Comparison of ENCODE assay signal across 8 cellular contexts in genomic region chr17:7219434-7219811, GRCh38. TPM values are rescaled to one million over a fixed set of nuclear protein-coding genes. Genes with fewer than 3 reads are reported as not detected.
DNase-seq lines count a peak whose midpoint lies in the region; ATAC-seq and TF ChIP-seq lines count a peak whose summit lies in the region.

No MANE protein-coding gene starts in this region.

- no peak for ATAC-seq in GM21529 (IDR thresholded peaks at IDR 0.05; ENCODE audit: unreplicated experiment)
- no peak for ATAC-seq in HG03378 (IDR thresholded peaks at IDR 0.05; ENCODE audit: unreplicated experiment)

- CTCF ChIA-PET in HEK293T (lab: Yijun Ruan, JAX): interaction anchor here (0.6 kb wide), 1 partner anchor 28 kb away, joined by 3 read pairs; no protein-coding TSS in a partner anchor

- POLR2A ChIA-PET in HEK293T (lab: Yijun Ruan, JAX): interaction anchor here (0.6 to 9.3 kb wide), 16 partner anchors 10 to 184 kb away, joined by 3 to 166 read pairs (median 4); partner anchors contain the start of genes DVL2, GABARAP, NEURL4 and PHF23

- peak overlapping the region; percentile 81 for H3K4me3 ChIP-seq in HUES64 (ENCODE audit: low read length)
- H3K4me3 ChIP-seq in mucosa of rectum (ENCODE audit: low read length in 2 of 2): peak overlapping the region; percentile 84 to 88

- no peak for TF ChIP-seq CTCF in 22Rv1 (IDR thresholded peaks at IDR 0.05)

- no peaks in the 10 kb centered on the region for H3K9me3 ChIP-seq in HUES64 (ENCODE audit: insufficient read depth, low read depth, low read length)
- H3K9me3 ChIP-seq in mucosa of rectum (ENCODE audit: control insufficient read depth in 2 of 2, low read length in 2 of 2): no peaks in the 10 kb centered on the region

- H3K4me1 ChIP-seq in HUES64 (ENCODE audit: insufficient read depth, low read length) (peaks cover 21% of the 10 kb centered on the region; the same call in 1 of the 2 replicates), mucosa of rectum (ENCODE audit: control insufficient read depth in 2 of 2, insufficient read depth in 2 of 2, low read length in 2 of 2) (peaks cover 41 to 45% of the 10 kb centered on the region in 2 donors)

- H3K9ac ChIP-seq in HUES64 (ENCODE audit: low read depth, low read length): peak overlapping the region; percentile 90; the same call in 1 of the 2 replicates
- H3K9ac ChIP-seq in mucosa of rectum (ENCODE audit: low read depth in 1 of 2, low read length in 2 of 2): peak overlapping the region; percentile 92 to 98

- H3K27me3 ChIP-seq in HUES64 (ENCODE audit: insufficient read depth, low read length) (no peaks in the 10 kb centered on the region), mucosa of rectum (ENCODE audit: control insufficient read depth in 2 of 2, insufficient read depth in 2 of 2, low read length in 2 of 2) (no peaks in the 10 kb centered on the region)

- peak in 1 of 61 donors; percentile 56 for DNase-seq in caudate nucleus (lab: John Stamatoyannopoulos, UW)
- DNase-seq in HEK293T (ENCODE audit: extremely low spot score): no peak
- DNase-seq in hypothalamus (lab: John Stamatoyannopoulos, UW): no peak

- peak overlapping the region; percentile 98 for H3K27ac ChIP-seq in 22Rv1
- H3K27ac ChIP-seq in HUES64 (ENCODE audit: low read depth, low read length): no peak overlapping the region
- H3K27ac ChIP-seq in caudate nucleus (ENCODE audit: low read depth, low read length): peak overlapping the region; percentile 98
- H3K27ac ChIP-seq in mucosa of rectum (ENCODE audit: low read depth in 2 of 2, low read length in 2 of 2): peak overlapping the region; percentile 99

- 13% methylated on average over 10 of the region's 10 CpGs for WGBS in HUES64

- H3K36me3 ChIP-seq in HUES64 (ENCODE audit: insufficient read depth, low read length) (peaks cover 34% of the 10 kb centered on the region), mucosa of rectum (ENCODE audit: control insufficient read depth in 2 of 2, insufficient read depth in 2 of 2, low read length in 2 of 2) (peaks cover 31 to 33% of the 10 kb centered on the region in 2 donors)

TF ChIP-seq in HEK293T, 16 proteins besides CTCF, POLR2A, EP300 and RAD21:
- TF ChIP-seq FOXA1 (IDR thresholded peaks at IDR 0.05) (no peak), ELF4 (IDR thresholded peaks at IDR 0.05) (no peak), ARNT (IDR thresholded peaks at IDR 0.05) (no peak), FOXM1 (IDR thresholded peaks at IDR 0.05; ENCODE audit: borderline replicate concordance) (no peak), HDGF (IDR thresholded peaks at IDR 0.05; ENCODE audit: borderline replicate concordance) (no peak), BHLHE40 (IDR thresholded peaks at IDR 0.05; ENCODE audit: borderline replicate concordance) (no peak), PKNOX1 (IDR thresholded peaks at IDR 0.05) (no peak), TARDBP (IDR thresholded peaks at IDR 0.05) (no peak), CTBP1 (IDR thresholded peaks at IDR 0.05; ENCODE audit: borderline replicate concordance) (no peak), ZNF384 (IDR thresholded peaks at IDR 0.05) (no peak), LEF1 (IDR thresholded peaks at IDR 0.05; ENCODE audit: borderline replicate concordance) (no peak)

RNA-seq across cellular contexts. Expression of gene DLG4, which starts 0.2 kb away (rescaled TPM):
- polyA plus RNA-seq in HUES64 (2013, experiment 1 of 2): 23.6 TPM
- polyA plus RNA-seq in HUES64 (2013, experiment 2 of 2): 26.2 TPM

RNA-seq across cellular contexts. Expression of gene ACADVL, which starts 0.3 kb away (rescaled TPM):
- polyA plus RNA-seq in HUES64 (2013, experiment 1 of 2): 115 TPM
- 121 TPM for polyA plus RNA-seq in HUES64 (2013, experiment 2 of 2)

RNA-seq across cellular contexts. Expression of gene DVL2, which starts 14.9 kb away (rescaled TPM):
- 42.7 TPM for polyA plus RNA-seq in HUES64 (2013, experiment 1 of 2)
- 48.1 TPM for polyA plus RNA-seq in HUES64 (2013, experiment 2 of 2)

RNA-seq across cellular contexts. Expression of gene PHF23, which starts 19.8 kb away (rescaled TPM):
- 62.5 TPM for polyA plus RNA-seq in HUES64 (2013, experiment 1 of 2)
- 63.0 TPM for polyA plus RNA-seq in HUES64 (2013, experiment 2 of 2)

RNA-seq across cellular contexts. Expression of gene GABARAP, which starts 22.8 kb away (rescaled TPM):
- polyA plus RNA-seq in HUES64 (2013, experiment 1 of 2): 307 TPM
- polyA plus RNA-seq in HUES64 (2013, experiment 2 of 2): 379 TPM
